Comparison of ENCODE assay signal across 15 cellular contexts in the genomic region with DNA sequence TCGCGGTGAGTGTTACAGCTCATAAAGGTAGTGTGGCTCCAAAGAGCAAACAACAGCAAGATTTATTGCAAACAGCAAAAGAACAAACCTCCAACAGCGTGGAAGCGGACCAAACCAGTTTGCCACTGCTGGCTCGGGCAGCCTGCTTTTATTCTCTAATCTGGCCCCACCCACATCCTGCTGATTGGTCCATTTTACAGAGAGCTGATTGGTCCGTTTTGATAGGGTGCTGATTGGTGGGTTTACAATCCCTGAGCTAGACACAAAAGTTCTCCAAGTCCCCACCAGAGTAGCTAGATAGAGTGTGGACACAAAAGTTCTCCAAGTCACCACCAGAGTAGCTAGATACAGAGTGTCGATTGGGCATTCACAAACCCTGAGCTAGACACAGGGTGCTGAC. TPM values are rescaled to one million over a fixed set of nuclear protein-coding genes. Genes with fewer than 3 reads are reported as not detected.
DNase-seq lines count a peak whose midpoint lies in the region; ATAC-seq, FAIRE-seq and TF ChIP-seq lines count a peak whose summit lies in the region.
"Not testable (repeated sequence)": the region's sequence is repeated elsewhere in the genome, so short reads cannot be mapped to it uniquely, and the experiment has no call there.
"Had no signal": no experiment of that assay in that cellular context is flagged by ENCODE, and none has a peak within 500 bp of the region (broad histone marks: within the 10 kb centered on the region; RNA-seq: fewer than 3 reads in every experiment).

No MANE protein-coding gene starts in this region.

- peak overlapping the region; percentile 35 for H3K4me3 Mint-ChIP-seq in T-helper 2 cell treated with Interferon-gamma antibody and Interleukin-4, amounts not matched to agents 5 μg/mL and 100 μg/mL, for 36 hours
- H3K4me3 Mint-ChIP-seq in activated T-cell treated with anti-CD3 and anti-CD28 coated beads, Interleukin-2, amount 50 U/mL, for 4 hours = peak overlapping the region; percentile 49
- H3K4me3 Mint-ChIP-seq in natural killer cell treated with Interleukin-12 subunit alpha and Interleukin-12 subunit beta and Interleukin-15 and Interleukin-18, amount 100 ng/mL, for 72 hours = peak overlapping the region; percentile 58
- H3K4me3 Mint-ChIP-seq in stimulated activated naive CD8-positive, alpha-beta T cell treated with anti-CD3 and anti-CD28 coated beads, Interleukin-15, Interleukin-2, amounts not matched to agents 100 ng/mL and 50 ng/mL, for 24 hours = peak overlapping the region; percentile 65

- not testable (repeated sequence) for H3K27me3 Mint-ChIP-seq in T-helper 2 cell treated with Interferon-gamma antibody and Interleukin-4, amounts not matched to agents 5 μg/mL and 100 μg/mL, for 36 hours (ENCODE audit: low read depth); activated T-cell treated with anti-CD3 and anti-CD28 coated beads, Interleukin-2, amount 50 U/mL, for 4 hours (ENCODE audit: low read depth); natural killer cell treated with Interleukin-12 subunit alpha and Interleukin-12 subunit beta and Interleukin-15 and Interleukin-18, amount 100 ng/mL, for 72 hours; stimulated activated naive CD8-positive, alpha-beta T cell treated with anti-CD3 and anti-CD28 coated beads, Interleukin-15, Interleukin-2, amounts not matched to agents 100 ng/mL and 50 ng/mL, for 24 hours

- peak overlapping the region; percentile 44 for H3K9ac ChIP-seq in BLaER1
- H3K9ac ChIP-seq in kidney (ENCODE audit: low read length in 2 of 2) = not testable (repeated sequence)

- intact Hi-C loops in ascending aorta (cut with DNase I); kidney (cut with DNase I): not testable (repeated sequence)

- not testable (repeated sequence) for H3K27ac Mint-ChIP-seq in T-helper 2 cell treated with Interferon-gamma antibody and Interleukin-4, amounts not matched to agents 5 μg/mL and 100 μg/mL, for 36 hours; stimulated activated naive CD8-positive, alpha-beta T cell treated with anti-CD3 and anti-CD28 coated beads, Interleukin-15, Interleukin-2, amounts not matched to agents 100 ng/mL and 50 ng/mL, for 24 hours
- H3K27ac Mint-ChIP-seq in natural killer cell treated with Interleukin-12 subunit alpha and Interleukin-12 subunit beta and Interleukin-15 and Interleukin-18, amount 100 ng/mL, for 72 hours = peak overlapping the region in 1 of 2 donors; percentile 21

- not testable (repeated sequence) for H3K9me3 ChIP-seq in BLaER1; ascending aorta; kidney (ENCODE audit: control insufficient read depth in 1 of 2, low read length in 2 of 2)

- ATAC-seq in activated T-cell treated with anti-CD3 and anti-CD28 coated beads, Interleukin-2, amount 50 U/mL, for 4 hours = peak; percentile 27 to 47
- ATAC-seq in natural killer cell treated with Interleukin-12 subunit alpha and Interleukin-12 subunit beta and Interleukin-15 and Interleukin-18, amount 100 ng/mL, for 72 hours = not testable (repeated sequence)

- H3K36me3 Mint-ChIP-seq in T-helper 2 cell treated with Interferon-gamma antibody and Interleukin-4, amounts not matched to agents 5 μg/mL and 100 μg/mL, for 36 hours (ENCODE audit: low read depth); activated T-cell treated with anti-CD3 and anti-CD28 coated beads, Interleukin-2, amount 50 U/mL, for 4 hours (ENCODE audit: insufficient read depth); natural killer cell treated with Interleukin-12 subunit alpha and Interleukin-12 subunit beta and Interleukin-15 and Interleukin-18, amount 100 ng/mL, for 72 hours; stimulated activated naive CD8-positive, alpha-beta T cell treated with anti-CD3 and anti-CD28 coated beads, Interleukin-15, Interleukin-2, amounts not matched to agents 100 ng/mL and 50 ng/mL, for 24 hours (ENCODE audit: low read depth): not testable (repeated sequence)

- not testable (repeated sequence) for H3K27me3 ChIP-seq in BLaER1, ascending aorta

- H3K36me3 ChIP-seq in BLaER1; ascending aorta; kidney (ENCODE audit: control insufficient read depth in 1 of 2, insufficient read depth in 2 of 2, low read length in 2 of 2): not testable (repeated sequence)

- not testable (repeated sequence) for H3K4me1 Mint-ChIP-seq in T-helper 2 cell treated with Interferon-gamma antibody and Interleukin-4, amounts not matched to agents 5 μg/mL and 100 μg/mL, for 36 hours (ENCODE audit: low read depth)
- peaks cover 14% of the 10 kb centered on the region for H3K4me1 Mint-ChIP-seq in activated T-cell treated with anti-CD3 and anti-CD28 coated beads, Interleukin-2, amount 50 U/mL, for 4 hours (ENCODE audit: low read depth)
- H3K4me1 Mint-ChIP-seq in natural killer cell treated with Interleukin-12 subunit alpha and Interleukin-12 subunit beta and Interleukin-15 and Interleukin-18, amount 100 ng/mL, for 72 hours (ENCODE audit: low read depth in 2 of 2) = peaks cover 17 to 34% of the 10 kb centered on the region in 2 donors
- H3K4me1 Mint-ChIP-seq in stimulated activated naive CD8-positive, alpha-beta T cell treated with anti-CD3 and anti-CD28 coated beads, Interleukin-15, Interleukin-2, amounts not matched to agents 100 ng/mL and 50 ng/mL, for 24 hours (ENCODE audit: low read depth) = peaks cover 16% of the 10 kb centered on the region

- H3K4me3 ChIP-seq in BLaER1 (peak overlapping the region; percentile 56), ascending aorta (peak overlapping the region; percentile 42 to 48)
- not testable (repeated sequence) for H3K4me3 ChIP-seq in LNCaP clone FGC (ENCODE audit: low read depth, low read length); kidney (ENCODE audit: low read length in 2 of 2)

- H4K20me1 ChIP-seq in BLaER1 = not testable (repeated sequence)

- H3K4me2 ChIP-seq in BLaER1 = peak overlapping the region; percentile 97

- DNase-seq in LNCaP clone FGC (ENCODE audit: low read depth) (peak; percentile 88), kidney (peak; percentile 30)
- not testable (repeated sequence) for DNase-seq in T-helper 2 cell treated with Interferon-gamma antibody and Interleukin-4, amounts not matched to agents 5 μg/mL and 100 μg/mL, for 36 hours (ENCODE audit: low spot score); activated T-cell treated with anti-CD3 and anti-CD28 coated beads, Interleukin-2, amount 50 U/mL, for 4 hours; ascending aorta (ENCODE audit: low spot score in 2 of 2); natural killer cell treated with Interleukin-12 subunit alpha and Interleukin-12 subunit beta and Interleukin-15 and Interleukin-18, amount 100 ng/mL, for 72 hours (ENCODE audit: low spot score)

- peak overlapping the region; percentile 85 for H3K27ac ChIP-seq in BLaER1
- not testable (repeated sequence) for H3K27ac ChIP-seq in ascending aorta; kidney (ENCODE audit: low read depth in 2 of 2, low read length in 2 of 2)

- not testable (repeated sequence) for H3K9me3 Mint-ChIP-seq in T-helper 2 cell treated with Interferon-gamma antibody and Interleukin-4, amounts not matched to agents 5 μg/mL and 100 μg/mL, for 36 hours; activated T-cell treated with anti-CD3 and anti-CD28 coated beads, Interleukin-2, amount 50 U/mL, for 4 hours; natural killer cell treated with Interleukin-12 subunit alpha and Interleukin-12 subunit beta and Interleukin-15 and Interleukin-18, amount 100 ng/mL, for 72 hours; stimulated activated naive CD8-positive, alpha-beta T cell treated with anti-CD3 and anti-CD28 coated beads, Interleukin-15, Interleukin-2, amounts not matched to agents 100 ng/mL and 50 ng/mL, for 24 hours

- not testable (repeated sequence) for TF ChIP-seq CTCF in LNCaP clone FGC (IDR thresholded peaks at IDR 0.05; ENCODE audit: control insufficient read depth, extremely low read depth, insufficient read depth); ascending aorta (IDR thresholded peaks at IDR 0.05); kidney (IDR thresholded peaks at IDR 0.05; ENCODE audit: borderline replicate concordance, extremely low read depth, insufficient read depth)

- not testable (repeated sequence) for FAIRE-seq in kidney (lab: Jason Lieb, UNC)

- peaks cover 91% of the 10 kb centered on the region for H3K4me1 ChIP-seq in BLaER1
- not testable (repeated sequence) for H3K4me1 ChIP-seq in ascending aorta; kidney (ENCODE audit: control insufficient read depth in 1 of 2, insufficient read depth in 1 of 2, low read depth in 1 of 2, low read length in 2 of 2)

RNA-seq across cellular contexts. Expression of a gene that starts 7.2 kb away (rescaled TPM):
- total RNA-seq in activated T-cell treated with anti-CD3 and anti-CD28 coated beads, Interleukin-2, amount 50 U/mL, for 4 hours = not detected
- total RNA-seq in ascending aorta (not detected), kidney (not detected)
- 0.49 TPM for polyA plus RNA-seq in kidney (ENCODE audit: insufficient read depth, low read depth, low replicate concordance)
- total RNA-seq in natural killer cell treated with Interleukin-12 subunit alpha and Interleukin-12 subunit beta and Interleukin-15 and Interleukin-18, amount 100 ng/mL, for 72 hours = under 1 TPM in 1 of 2 donors, not detected in 1; 0.45 TPM
- total RNA-seq: cardiac muscle cell; dermis microvascular lymphatic vessel endothelial cell; mesothelial cell of epicardium; skeletal muscle tissue; T-helper 2 cell treated with Interferon-gamma antibody and Interleukin-4, amounts not matched to agents 100 ng/mL and 5 ng/mL, for 36 hours had no signal
- polyA plus RNA-seq: A549, BJ, cardiac muscle cell had no signal

RNA-seq across cellular contexts. Expression of a gene that starts 53.9 kb away (rescaled TPM):
- total RNA-seq in activated T-cell treated with anti-CD3 and anti-CD28 coated beads, Interleukin-2, amount 50 U/mL, for 4 hours = 10 to 100 TPM; 24.4 to 30.6 (median 25.0) TPM
- 72.9 TPM for total RNA-seq in ascending aorta
- 27.6 TPM for total RNA-seq in kidney
- polyA plus RNA-seq in kidney (ENCODE audit: insufficient read depth, low read depth, low replicate concordance) = 5.5 TPM
- 10 to 100 TPM; 50.7 to 53.9 TPM for total RNA-seq in natural killer cell treated with Interleukin-12 subunit alpha and Interleukin-12 subunit beta and Interleukin-15 and Interleukin-18, amount 100 ng/mL, for 72 hours
